In genomic region chr1:65812065-65812464, GRCh38 we compare ENCODE assay signal across 9 cellular contexts. TPM values are rescaled to one million over a fixed set of nuclear protein-coding genes. Genes with fewer than 3 reads are reported as not detected.
DNase-seq lines count a peak whose midpoint lies in the region; ATAC-seq lines count a peak whose summit lies in the region.
"Had no signal": no experiment of that assay in that cellular context is flagged by ENCODE, and none has a peak within 500 bp of the region (broad histone marks: within the 10 kb centered on the region; RNA-seq: fewer than 3 reads in every experiment).

No MANE protein-coding gene starts in this region.

- H3K27me3 ChIP-seq in mucosa of rectum (ENCODE audit: control insufficient read depth in 2 of 2, insufficient read depth in 2 of 2, low read length in 2 of 2) = no peaks in the 10 kb centered on the region
- H3K27me3 ChIP-seq: SJSA1 had no signal

- H3K9me3 ChIP-seq in mucosa of rectum (ENCODE audit: control insufficient read depth in 2 of 2, low read length in 2 of 2) = no peaks in the 10 kb centered on the region
- H3K9me3 ChIP-seq: SJSA1 had no signal

- peak; percentile 100 for ATAC-seq in GM19452 (IDR thresholded peaks at IDR 0.05; ENCODE audit: unreplicated experiment)
- ATAC-seq in HG03378 (IDR thresholded peaks at IDR 0.05; ENCODE audit: unreplicated experiment) = peak; percentile 99

- DNase-seq in Daoy (ENCODE audit: low read depth) = peak; percentile 90
- DNase-seq in SHP77 treated with DMSO at 0.1 percent for 48 hours (lab: John Stamatoyannopoulos, UW) = peak; percentile 54
- DNase-seq in caudate nucleus (lab: John Stamatoyannopoulos, UW) = peak in 2 of 61 donors; percentile 6 to 31
- no peak for DNase-seq in NCI-H2196 treated with DMSO at 0.1 percent for 48 hours (lab: John Stamatoyannopoulos, UW; ENCODE audit: unreplicated experiment)
- no peak for DNase-seq in NCI-H1092 (lab: John Stamatoyannopoulos, UW)

- H3K36me3 ChIP-seq in mucosa of rectum (ENCODE audit: control insufficient read depth in 2 of 2, insufficient read depth in 2 of 2, low read length in 2 of 2) = no peaks in the 10 kb centered on the region
- H3K36me3 ChIP-seq: SJSA1 had no signal

- H3K27ac ChIP-seq in caudate nucleus (ENCODE audit: low read depth, low read length) (peak overlapping the region; percentile 30), mucosa of rectum (ENCODE audit: low read depth in 2 of 2, low read length in 2 of 2) (peak overlapping the region; percentile 44 to 65)
- H3K27ac ChIP-seq: SJSA1 had no signal

- no peak overlapping the region for H3K9ac ChIP-seq in mucosa of rectum (ENCODE audit: low read depth in 1 of 2, low read length in 2 of 2)

- H3K4me1 ChIP-seq in mucosa of rectum (ENCODE audit: control insufficient read depth in 2 of 2, insufficient read depth in 2 of 2, low read length in 2 of 2) = peaks cover 0 to 3% of the 10 kb centered on the region in 2 donors
- H3K4me1 ChIP-seq: SJSA1 had no signal

- peak overlapping the region in 1 of 2 donors; percentile 44 for H3K4me3 ChIP-seq in mucosa of rectum (ENCODE audit: low read length in 2 of 2)
- H3K4me3 ChIP-seq: SJSA1 had no signal

RNA-seq across cellular contexts. Expression of gene PDE4B, which starts 19.4 kb away (rescaled TPM):
- total RNA-seq in Daoy (2014; rRNA removed; shearing (Covaris generic)) = 3.4 and 6.9 TPM in 2 replicates

Comparison
In these comparisons a context has a peak if more than half of its experiments do, and no peak if none do; other contexts are left out.
1. DNase-seq: peak in Daoy (single experiment) and SHP77 treated with DMSO at 0.1 percent for 48 hours (single experiment); none in NCI-H2196 treated with DMSO at 0.1 percent for 48 hours (single experiment) and NCI-H1092 (single experiment).